In genomic region chr14:103546651-103547454, GRCh38 we compare ENCODE assay signal across 8 cellular contexts. TPM values are rescaled to one million over a fixed set of nuclear protein-coding genes. Genes with fewer than 3 reads are reported as not detected.
DNase-seq lines count a peak whose midpoint lies in the region; ATAC-seq and TF ChIP-seq lines count a peak whose summit lies in the region.

No MANE protein-coding gene starts in this region.

- H3K4me3 ChIP-seq in mammary epithelial cell (replicated peaks in 1 of 3; ENCODE audit: insufficient read depth in 1 of 3, low read depth in 2 of 3, low read length in 3 of 3): no peak overlapping the region

- DNase-seq in NCI-H2029 (lab: John Stamatoyannopoulos, UW) (peak; percentile 20), NCI-H2029 treated with DMSO at 0.1 percent for 48 hours (lab: John Stamatoyannopoulos, UW) (no peak), NCI-H2081 (lab: John Stamatoyannopoulos, UW) (peak; percentile 72 to 79), mammary epithelial cell (peak; percentile 46), left kidney (ENCODE audit: low read depth, low spot score) (peak; percentile 86)
- peak; percentile 55 for DNase-seq in activated CD4-positive, CD25-positive, alpha-beta regulatory T cell treated with anti-CD3 and anti-CD28 coated beads, Interleukin-2, amount 50 U/mL, for 16 hours (ENCODE audit: low read depth, low spot score)
- DNase-seq in stimulated activated CD4-positive, alpha-beta T cell treated with anti-CD3 and anti-CD28 coated beads, TNF-alpha, amount 100 ng/mL, for 1 hour (ENCODE audit: low read depth in 3 of 3, low spot score in 1 of 3): peak; percentile 28 to 69 (median 63)

- TF ChIP-seq CTCF in mammary epithelial cell (conservative IDR thresholded peaks at IDR 0.05 in 1 of 2, IDR thresholded peaks at IDR 0.05 in 1 of 2; ENCODE audit: extremely low read depth in 1 of 2, insufficient read depth in 1 of 2, low read depth in 1 of 2, low read length in 2 of 2): peak; percentile 70 to 86

- dilution Hi-C loops in mammary epithelial cell (cut with HindIII; ENCODE audit: low sequenced_read_pairs): no loop called here

- H3K27ac ChIP-seq in mammary epithelial cell (ENCODE audit: insufficient read depth, low read depth, low read length): no peak overlapping the region

- H3K36me3 ChIP-seq in mammary epithelial cell (ENCODE audit: insufficient read depth, low read length): no peaks in the 10 kb centered on the region

- ATAC-seq in GM18520 (IDR thresholded peaks at IDR 0.05; ENCODE audit: unreplicated experiment): no peak

- intact Hi-C loops in mammary epithelial cell (cut with micrococcal nuclease): loop anchor here (1.0 kb wide), 2 partner anchors 29 to 47 kb away; no protein-coding TSS in a partner anchor

- H3K79me2 ChIP-seq in mammary epithelial cell (ENCODE audit: insufficient read depth, low read length): peaks cover 16% of the 10 kb centered on the region

- CTCF ChIA-PET in mammary epithelial cell (lab: Charles Lee; ENCODE audit: low non-redundant PET): interaction anchor here (1.3 kb wide), 1 partner anchor 28 kb away, joined by 3 read pairs; no protein-coding TSS in a partner anchor

- 13% methylated on average over 11 of the region's 21 CpGs for WGBS in mammary epithelial cell (ENCODE audit: low coverage, missing lambda C conversion rate)

- peaks cover 36% of the 10 kb centered on the region for H3K4me1 ChIP-seq in mammary epithelial cell (ENCODE audit: insufficient read depth, low read length)

- no TSS peak for BruUV-seq in mammary epithelial cell (replicated peaks; lab: Mats Ljungman, UMichigan)

- no peaks in the 10 kb centered on the region for H3K27me3 ChIP-seq in mammary epithelial cell (ENCODE audit: insufficient read depth, low read length)

- no peaks in the 10 kb centered on the region for H4K20me1 ChIP-seq in mammary epithelial cell (ENCODE audit: insufficient read depth, low read length)

- H3K9ac ChIP-seq in mammary epithelial cell (ENCODE audit: insufficient read depth, low read length): no peak overlapping the region

- H3K9me3 ChIP-seq in mammary epithelial cell (replicated peaks; ENCODE audit: insufficient read depth, low read length): no peaks in the 10 kb centered on the region

- no peak overlapping the region for H3K4me2 ChIP-seq in mammary epithelial cell (ENCODE audit: insufficient read depth, low read depth, low read length)

- in situ Hi-C loops in mammary epithelial cell (cut with MboI; ENCODE audit: low sequenced_read_pairs in 2 of 2): no loop called here

- no peak overlapping the region for H2AFZ ChIP-seq in mammary epithelial cell (ENCODE audit: low read depth, low read length)

RNA-seq across cellular contexts. Expression of gene BAG5, which starts 15.6 kb away (rescaled TPM):
- 10 to 100 TPM; 31.3 to 39.0 TPM for total RNA-seq in mammary epithelial cell
- polyA plus RNA-seq in mammary epithelial cell: 9.1 TPM
- polyA minus RNA-seq in mammary epithelial cell: 25.3 TPM

RNA-seq across cellular contexts. Expression of gene COA8, which starts 15.9 kb away (rescaled TPM):
- total RNA-seq in mammary epithelial cell: 10 to 100 TPM; 22.3 to 49.3 TPM
- 18.1 TPM for polyA plus RNA-seq in mammary epithelial cell
- polyA minus RNA-seq in mammary epithelial cell: not detected

RNA-seq across cellular contexts. Expression of gene TRMT61A, which starts 17.9 kb away (rescaled TPM):
- 10 to 100 TPM in 1 of 2 donors, 1 to 10 TPM in 1; 8.8 to 13.3 TPM for total RNA-seq in mammary epithelial cell
- 7.7 TPM for polyA plus RNA-seq in mammary epithelial cell
- polyA minus RNA-seq in mammary epithelial cell: 3.9 TPM

RNA-seq across cellular contexts. Expression of gene CKB, which starts 24.2 kb away (rescaled TPM):
- total RNA-seq in mammary epithelial cell: 10 to 100 TPM in 1 of 2 donors, 1 to 10 TPM in 1; 8.7 to 45.8 TPM
- polyA plus RNA-seq in mammary epithelial cell: 6.4 TPM
- not detected for polyA minus RNA-seq in mammary epithelial cell
